In the genomic region with DNA sequence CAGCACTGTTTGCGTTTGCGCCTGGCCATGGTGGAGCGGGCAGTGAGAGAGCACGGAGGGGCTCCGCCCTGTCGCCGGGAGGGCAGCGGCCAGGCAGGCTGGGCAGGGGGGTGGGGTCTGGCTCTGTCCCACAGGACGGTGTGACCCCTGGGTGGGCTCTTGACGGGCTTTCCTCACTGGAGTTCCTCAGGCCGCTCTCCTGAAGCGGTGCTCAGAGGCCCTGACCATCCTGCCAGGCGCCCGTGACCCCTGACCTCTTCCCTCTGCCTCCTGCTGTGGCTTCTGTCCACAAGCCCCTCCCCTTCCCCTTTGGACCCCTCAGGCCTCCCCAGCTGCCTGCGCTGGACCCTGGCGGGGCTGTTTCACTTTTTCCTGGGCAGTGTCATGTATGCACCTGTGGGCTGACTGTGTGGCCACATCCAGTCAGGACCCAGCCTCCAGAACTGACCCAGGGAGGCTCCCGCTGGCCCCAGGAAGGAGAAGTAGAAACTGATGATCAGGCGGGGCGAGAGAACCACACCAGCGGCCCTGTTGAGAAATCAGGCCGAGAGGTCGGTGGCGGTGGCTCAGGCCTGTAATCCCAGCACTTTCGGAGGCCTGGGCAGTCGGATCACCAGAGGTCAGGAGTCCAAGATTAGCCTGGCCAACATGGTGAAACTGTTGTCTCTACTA, we compare ENCODE assay signal across 1 cellular context.
TF ChIP-seq lines count a peak whose summit lies in the region.

No MANE protein-coding gene starts in this region.

TF ChIP-seq in HepG2, 621 proteins besides CTCF, POLR2A, EP300 and RAD21 (continues in another document):
- TF ChIP-seq, protein P1, sequence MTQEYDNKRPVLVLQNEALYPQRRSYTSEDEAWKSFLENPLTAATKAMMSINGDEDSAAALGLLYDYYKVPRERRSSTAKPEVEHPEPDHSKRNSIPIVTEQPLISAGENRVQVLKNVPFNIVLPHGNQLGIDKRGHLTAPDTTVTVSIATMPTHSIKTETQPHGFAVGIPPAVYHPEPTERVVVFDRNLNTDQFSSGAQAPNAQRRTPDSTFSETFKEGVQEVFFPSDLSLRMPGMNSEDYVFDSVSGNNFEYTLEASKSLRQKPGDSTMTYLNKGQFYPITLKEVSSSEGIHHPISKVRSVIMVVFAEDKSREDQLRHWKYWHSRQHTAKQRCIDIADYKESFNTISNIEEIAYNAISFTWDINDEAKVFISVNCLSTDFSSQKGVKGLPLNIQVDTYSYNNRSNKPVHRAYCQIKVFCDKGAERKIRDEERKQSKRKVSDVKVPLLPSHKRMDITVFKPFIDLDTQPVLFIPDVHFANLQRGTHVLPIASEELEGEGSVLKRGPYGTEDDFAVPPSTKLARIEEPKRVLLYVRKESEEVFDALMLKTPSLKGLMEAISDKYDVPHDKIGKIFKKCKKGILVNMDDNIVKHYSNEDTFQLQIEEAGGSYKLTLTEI (CRISPR knock-in tag; conservative IDR thresholded peaks at IDR 0.05), result no peak
- TF ChIP-seq POLR2G (IDR thresholded peaks at IDR 0.05; ENCODE audit: low read depth, low read length) (peak; percentile 75; the same call in 1 of the 2 replicates), PRMT3 (CRISPR knock-in tag; IDR thresholded peaks at IDR 0.05; ENCODE audit: borderline replicate concordance, low read depth) (no peak), CBX1 (IDR thresholded peaks at IDR 0.05; ENCODE audit: low read depth) (peak; percentile 69), ZSCAN9 (CRISPR knock-in tag; IDR thresholded peaks at IDR 0.05; ENCODE audit: borderline replicate concordance) (peak; percentile 72), IRF2 (CRISPR knock-in tag; IDR thresholded peaks at IDR 0.05) (peak; percentile 99), KLF15 (CRISPR knock-in tag; IDR thresholded peaks at IDR 0.05; ENCODE audit: borderline replicate concordance) (0 out of 2 replicates have a peak, but pooled peaks have one; percentile 20), ZNF564 (CRISPR knock-in tag; IDR thresholded peaks at IDR 0.05) (no peak; the same call in none of the 2 replicates), RBAK (CRISPR knock-in tag; IDR thresholded peaks at IDR 0.05) (no peak), TCF7L2 (IDR thresholded peaks at IDR 0.05; ENCODE audit: low read depth, low read length) (no peak), TGIF2 (CRISPR knock-in tag; IDR thresholded peaks at IDR 0.05) (peak; percentile 75), ZNF800 (CRISPR knock-in tag; IDR thresholded peaks at IDR 0.05) (peak; percentile 80), ZSCAN22 (CRISPR knock-in tag; IDR thresholded peaks at IDR 0.05) (no peak; the same call in 1 of the 2 replicates), ZNF556 (CRISPR knock-in tag; IDR thresholded peaks at IDR 0.05; ENCODE audit: borderline replicate concordance) (peak; percentile 73; the same call in 1 of the 2 replicates), ZNF530 (CRISPR knock-in tag; IDR thresholded peaks at IDR 0.05; ENCODE audit: low read depth) (no peak), ZNF768 (CRISPR knock-in tag; IDR thresholded peaks at IDR 0.05) (peak; percentile 65), PRDM4 (CRISPR knock-in tag; IDR thresholded peaks at IDR 0.05; ENCODE audit: borderline replicate concordance) (no peak), NKX3-1 (CRISPR knock-in tag; IDR thresholded peaks at IDR 0.05) (peak; percentile 90), SATB2 (CRISPR knock-in tag; IDR thresholded peaks at IDR 0.05) (peak; percentile 80; the same call in 1 of the 2 replicates), ZKSCAN1 (IDR thresholded peaks at IDR 0.05; ENCODE audit: low read length) (peak; percentile 98), NR2F2 (IDR thresholded peaks at IDR 0.05; ENCODE audit: borderline replicate concordance, low read depth) (peak; percentile 86), KDM3A (CRISPR knock-in tag; IDR thresholded peaks at IDR 0.05; ENCODE audit: low read depth) (peak; percentile 68), SNRNP70 (IDR thresholded peaks at IDR 0.05; ENCODE audit: low read depth, low read length) (no peak), PLRG1 (conservative IDR thresholded peaks at IDR 0.05) (no peak), ZNF687 (CRISPR knock-in tag; IDR thresholded peaks at IDR 0.05) (peak; percentile 99), SMAD1 (CRISPR knock-in tag; IDR thresholded peaks at IDR 0.05; ENCODE audit: borderline replicate concordance, low read depth) (peak; percentile 95)
- TF ChIP-seq, protein P2, sequence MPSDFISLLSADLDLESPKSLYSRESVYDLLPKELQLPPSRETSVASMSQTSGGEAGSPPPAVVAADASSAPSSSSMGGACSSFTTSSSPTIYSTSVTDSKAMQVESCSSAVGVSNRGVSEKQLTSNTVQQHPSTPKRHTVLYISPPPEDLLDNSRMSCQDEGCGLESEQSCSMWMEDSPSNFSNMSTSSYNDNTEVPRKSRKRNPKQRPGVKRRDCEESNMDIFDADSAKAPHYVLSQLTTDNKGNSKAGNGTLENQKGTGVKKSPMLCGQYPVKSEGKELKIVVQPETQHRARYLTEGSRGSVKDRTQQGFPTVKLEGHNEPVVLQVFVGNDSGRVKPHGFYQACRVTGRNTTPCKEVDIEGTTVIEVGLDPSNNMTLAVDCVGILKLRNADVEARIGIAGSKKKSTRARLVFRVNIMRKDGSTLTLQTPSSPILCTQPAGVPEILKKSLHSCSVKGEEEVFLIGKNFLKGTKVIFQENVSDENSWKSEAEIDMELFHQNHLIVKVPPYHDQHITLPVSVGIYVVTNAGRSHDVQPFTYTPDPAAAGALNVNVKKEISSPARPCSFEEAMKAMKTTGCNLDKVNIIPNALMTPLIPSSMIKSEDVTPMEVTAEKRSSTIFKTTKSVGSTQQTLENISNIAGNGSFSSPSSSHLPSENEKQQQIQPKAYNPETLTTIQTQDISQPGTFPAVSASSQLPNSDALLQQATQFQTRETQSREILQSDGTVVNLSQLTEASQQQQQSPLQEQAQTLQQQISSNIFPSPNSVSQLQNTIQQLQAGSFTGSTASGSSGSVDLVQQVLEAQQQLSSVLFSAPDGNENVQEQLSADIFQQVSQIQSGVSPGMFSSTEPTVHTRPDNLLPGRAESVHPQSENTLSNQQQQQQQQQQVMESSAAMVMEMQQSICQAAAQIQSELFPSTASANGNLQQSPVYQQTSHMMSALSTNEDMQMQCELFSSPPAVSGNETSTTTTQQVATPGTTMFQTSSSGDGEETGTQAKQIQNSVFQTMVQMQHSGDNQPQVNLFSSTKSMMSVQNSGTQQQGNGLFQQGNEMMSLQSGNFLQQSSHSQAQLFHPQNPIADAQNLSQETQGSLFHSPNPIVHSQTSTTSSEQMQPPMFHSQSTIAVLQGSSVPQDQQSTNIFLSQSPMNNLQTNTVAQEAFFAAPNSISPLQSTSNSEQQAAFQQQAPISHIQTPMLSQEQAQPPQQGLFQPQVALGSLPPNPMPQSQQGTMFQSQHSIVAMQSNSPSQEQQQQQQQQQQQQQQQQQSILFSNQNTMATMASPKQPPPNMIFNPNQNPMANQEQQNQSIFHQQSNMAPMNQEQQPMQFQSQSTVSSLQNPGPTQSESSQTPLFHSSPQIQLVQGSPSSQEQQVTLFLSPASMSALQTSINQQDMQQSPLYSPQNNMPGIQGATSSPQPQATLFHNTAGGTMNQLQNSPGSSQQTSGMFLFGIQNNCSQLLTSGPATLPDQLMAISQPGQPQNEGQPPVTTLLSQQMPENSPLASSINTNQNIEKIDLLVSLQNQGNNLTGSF (CRISPR knock-in tag; IDR thresholded peaks at IDR 0.05), result peak; percentile 88
- TF ChIP-seq, protein P3, sequence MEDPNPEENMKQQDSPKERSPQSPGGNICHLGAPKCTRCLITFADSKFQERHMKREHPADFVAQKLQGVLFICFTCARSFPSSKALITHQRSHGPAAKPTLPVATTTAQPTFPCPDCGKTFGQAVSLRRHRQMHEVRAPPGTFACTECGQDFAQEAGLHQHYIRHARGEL (CRISPR knock-in tag; IDR thresholded peaks at IDR 0.05), result 0 out of 2 replicates have a peak, but pooled peaks have one; percentile 27
- TF ChIP-seq, protein P4, sequence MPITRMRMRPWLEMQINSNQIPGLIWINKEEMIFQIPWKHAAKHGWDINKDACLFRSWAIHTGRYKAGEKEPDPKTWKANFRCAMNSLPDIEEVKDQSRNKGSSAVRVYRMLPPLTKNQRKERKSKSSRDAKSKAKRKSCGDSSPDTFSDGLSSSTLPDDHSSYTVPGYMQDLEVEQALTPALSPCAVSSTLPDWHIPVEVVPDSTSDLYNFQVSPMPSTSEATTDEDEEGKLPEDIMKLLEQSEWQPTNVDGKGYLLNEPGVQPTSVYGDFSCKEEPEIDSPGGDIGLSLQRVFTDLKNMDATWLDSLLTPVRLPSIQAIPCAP (CRISPR knock-in tag; IDR thresholded peaks at IDR 0.05; ENCODE audit: low read depth), result peak; percentile 92; the same call in 1 of the 2 replicates
- TF ChIP-seq, protein P5, sequence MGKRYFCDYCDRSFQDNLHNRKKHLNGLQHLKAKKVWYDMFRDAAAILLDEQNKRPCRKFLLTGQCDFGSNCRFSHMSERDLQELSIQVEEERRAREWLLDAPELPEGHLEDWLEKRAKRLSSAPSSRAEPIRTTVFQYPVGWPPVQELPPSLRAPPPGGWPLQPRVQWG (CRISPR knock-in tag; IDR thresholded peaks at IDR 0.05; ENCODE audit: borderline replicate concordance, low read depth), result 0 out of 2 replicates have a peak, but pooled peaks have one; percentile 76
- TF ChIP-seq, protein P6, sequence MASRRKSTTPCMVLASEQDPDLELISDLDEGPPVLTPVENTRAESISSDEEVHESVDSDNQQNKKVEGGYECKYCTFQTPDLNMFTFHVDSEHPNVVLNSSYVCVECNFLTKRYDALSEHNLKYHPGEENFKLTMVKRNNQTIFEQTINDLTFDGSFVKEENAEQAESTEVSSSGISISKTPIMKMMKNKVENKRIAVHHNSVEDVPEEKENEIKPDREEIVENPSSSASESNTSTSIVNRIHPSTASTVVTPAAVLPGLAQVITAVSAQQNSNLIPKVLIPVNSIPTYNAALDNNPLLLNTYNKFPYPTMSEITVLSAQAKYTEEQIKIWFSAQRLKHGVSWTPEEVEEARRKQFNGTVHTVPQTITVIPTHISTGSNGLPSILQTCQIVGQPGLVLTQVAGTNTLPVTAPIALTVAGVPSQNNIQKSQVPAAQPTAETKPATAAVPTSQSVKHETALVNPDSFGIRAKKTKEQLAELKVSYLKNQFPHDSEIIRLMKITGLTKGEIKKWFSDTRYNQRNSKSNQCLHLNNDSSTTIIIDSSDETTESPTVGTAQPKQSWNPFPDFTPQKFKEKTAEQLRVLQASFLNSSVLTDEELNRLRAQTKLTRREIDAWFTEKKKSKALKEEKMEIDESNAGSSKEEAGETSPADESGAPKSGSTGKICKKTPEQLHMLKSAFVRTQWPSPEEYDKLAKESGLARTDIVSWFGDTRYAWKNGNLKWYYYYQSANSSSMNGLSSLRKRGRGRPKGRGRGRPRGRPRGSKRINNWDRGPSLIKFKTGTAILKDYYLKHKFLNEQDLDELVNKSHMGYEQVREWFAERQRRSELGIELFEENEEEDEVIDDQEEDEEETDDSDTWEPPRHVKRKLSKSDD (CRISPR knock-in tag; IDR thresholded peaks at IDR 0.05; ENCODE audit: low read depth), result no peak; the same call in 1 of the 2 replicates
